11 cellular contexts compared by ENCODE assay signal in genomic region chr9:135993409-135993742, GRCh38. TPM values are rescaled to one million over a fixed set of nuclear protein-coding genes. Genes with fewer than 3 reads are reported as not detected.
DNase-seq lines count a peak whose midpoint lies in the region; FAIRE-seq and TF ChIP-seq lines count a peak whose summit lies in the region.
"Had no signal": no experiment of that assay in that cellular context is flagged by ENCODE, and none has a peak within 500 bp of the region (broad histone marks: within the 10 kb centered on the region; RNA-seq: fewer than 3 reads in every experiment).

No MANE protein-coding gene starts in this region.

- H2AFZ ChIP-seq in parathyroid adenoma: peak overlapping the region; percentile 48

- H3K9me3 ChIP-seq in A673 (ENCODE audit: low read depth, low read length, poor library complexity, severe bottlenecking) (no peaks in the 10 kb centered on the region), iPS-18a (ENCODE audit: control insufficient read depth, low read depth, low read length) (no peaks in the 10 kb centered on the region), parathyroid adenoma (ENCODE audit: control insufficient read depth, low read length) (no peaks in the 10 kb centered on the region)

- CTCF ChIA-PET in A673 (lab: Charles Lee): interaction anchor here (0.5 kb wide), 1 partner anchor 233 kb away, joined by 4 read pairs; no protein-coding TSS in a partner anchor

- no peaks in the 10 kb centered on the region for H3K36me3 ChIP-seq in A673 (ENCODE audit: insufficient read depth, low read length, poor library complexity, severe bottlenecking)
- no peaks in the 10 kb centered on the region for H3K36me3 ChIP-seq in iPS-18a (ENCODE audit: control insufficient read depth, low read depth, low read length)
- H3K36me3 ChIP-seq in parathyroid adenoma (ENCODE audit: control insufficient read depth, insufficient read depth, low read length): no peaks in the 10 kb centered on the region

- no peak overlapping the region for H3K4me2 ChIP-seq in parathyroid adenoma (ENCODE audit: low read length)

- peak overlapping the region; percentile 19 for H3K9ac ChIP-seq in iPS-18a (ENCODE audit: low read length)
- H3K9ac ChIP-seq in parathyroid adenoma: no peak overlapping the region

- peak overlapping the region; percentile 35 for H3K27ac ChIP-seq in A673 (ENCODE audit: low read depth, low read length, poor library complexity, severe bottlenecking)
- peak overlapping the region; percentile 58; the same call in 1 of the 2 replicates for H3K27ac ChIP-seq in VCaP
- H3K27ac ChIP-seq in iPS-18a (ENCODE audit: low read length): no peak overlapping the region
- H3K27ac ChIP-seq in parathyroid adenoma: peak overlapping the region; percentile 80

- H3K27me3 ChIP-seq in A673 (replicated peaks; ENCODE audit: insufficient read depth, low read depth, low read length, poor library complexity) (no peaks in the 10 kb centered on the region), iPS-18a (ENCODE audit: control insufficient read depth, insufficient read depth, low read length) (no peaks in the 10 kb centered on the region), parathyroid adenoma (ENCODE audit: control insufficient read depth, insufficient read depth, low read length) (no peaks in the 10 kb centered on the region)

- TF ChIP-seq CTCF in A673 (conservative IDR thresholded peaks at IDR 0.05; ENCODE audit: low read depth, low read length): no peak
- TF ChIP-seq CTCF in VCaP (conservative IDR thresholded peaks at IDR 0.05): no peak
- TF ChIP-seq CTCF in parathyroid adenoma (IDR thresholded peaks at IDR 0.05): no peak

- intact Hi-C loops in A673 (cut with micrococcal nuclease; ENCODE audit: unreplicated experiment): no loop called here
- intact Hi-C loops in posterior cingulate gyrus (cut with DNase I): no loop called here

- POLR2A ChIA-PET in A673 (lab: Charles Lee; ENCODE audit: low non-redundant PET): no interaction called here

- FAIRE-seq in GM19239 (lab: Jason Lieb, UNC): no peak

- H3K4me1 ChIP-seq in A673 (ENCODE audit: insufficient read depth, low read length, poor library complexity, severe bottlenecking) (peaks cover 39% of the 10 kb centered on the region), iPS-18a (ENCODE audit: control insufficient read depth, low read depth, low read length) (peaks cover 18% of the 10 kb centered on the region), parathyroid adenoma (no peaks in the 10 kb centered on the region)

- H3K79me2 ChIP-seq in parathyroid adenoma: no peaks in the 10 kb centered on the region

- DNase-seq in A673 (ENCODE audit: low spot score) (no peak), GM19239 (ENCODE audit: insufficient read length, low spot score) (no peak), mucosa of gallbladder (ENCODE audit: low spot score) (no peak), posterior cingulate gyrus (no peak)
- no peak for DNase-seq in activated T-cell treated with anti-CD3 and anti-CD28 coated beads, Interleukin-2, amount 50 U/mL, for 1 hour
- DNase-seq: cerebellar nuclear complex, GDM1, T-helper 9 cell had no signal

- H3K4me3 ChIP-seq in A673 (ENCODE audit: low read depth, low read length, poor library complexity, severe bottlenecking) (no peak overlapping the region), iPS-18a (ENCODE audit: low read length) (no peak overlapping the region), parathyroid adenoma (ENCODE audit: low read depth, low read length) (no peak overlapping the region)

- BruUV-seq in A673 (replicated peaks; lab: Mats Ljungman, UMichigan): no TSS peak

RNA-seq across cellular contexts. Expression of gene UBAC1, which starts 32.2 kb away (rescaled TPM):
- total RNA-seq in A673 (2021) (58.2 and 63.8 TPM in 2 replicates), mucosa of gallbladder (35.0 TPM)
